Comparison of ENCODE assay signal across 22 cellular contexts in genomic region chr18:78208052-78208451, GRCh38.
"Had no signal": no experiment of that assay in that cellular context is flagged by ENCODE, and none has a peak within 500 bp of the region (broad histone marks: within the 10 kb centered on the region; RNA-seq: fewer than 3 reads in every experiment).

No MANE protein-coding gene starts in this region.

- H3K9me3 ChIP-seq: SK-N-SH had no signal

- H3K27ac Mint-ChIP-seq: IgD-negative memory B cell, T-cell had no signal

- ATAC-seq: Panc1, PC-3, T-cell had no signal

- H3K27ac ChIP-seq: HL-60, RWPE1 had no signal

- DNase-seq: KBM-7, MV-4-11, NCI-H1048, NCI-H1105, NCI-H1417, NCI-H1436 treated with DMSO at 0.1 percent for 48 hours, NCI-H1694, NCI-H187 treated with DMSO at 0.1 percent for 48 hours, NCI-H2029 treated with DMSO at 0.1 percent for 48 hours, NCI-H2227 treated with DMSO at 0.1 percent for 48 hours, NCI-H524, NCI-H526 treated with DMSO at 0.1 percent for 48 hours, NCI-H748 treated with DMSO at 0.1 percent for 48 hours, PC-3, SHP77, SK-N-SH, SW 1271, T-cell had no signal

- H3K4me3 Mint-ChIP-seq: T-cell had no signal

- H3K27me3 Mint-ChIP-seq: IgD-negative memory B cell had no signal

- H3K4me2 ChIP-seq: SK-N-SH had no signal

- H3K9ac ChIP-seq: SK-N-SH had no signal

- H3K36me3 Mint-ChIP-seq: IgD-negative memory B cell, T-cell had no signal

- H3K4me1 Mint-ChIP-seq: IgD-negative memory B cell, T-cell had no signal
